ENCODE assay signal across 8 cellular contexts in genomic region chr15:83091965-83092308, GRCh38. TPM values are rescaled to one million over a fixed set of nuclear protein-coding genes. Genes with fewer than 3 reads are reported as not detected.
DNase-seq lines count a peak whose midpoint lies in the region; ATAC-seq and TF ChIP-seq lines count a peak whose summit lies in the region.
"Not testable (repeated sequence)": the region's sequence is repeated elsewhere in the genome, so short reads cannot be mapped to it uniquely, and the experiment has no call there.

No MANE protein-coding gene starts in this region.

- ATAC-seq in GM18868 (IDR thresholded peaks at IDR 0.05; ENCODE audit: unreplicated experiment) (peak; percentile 21), HG02798 (IDR thresholded peaks at IDR 0.05; ENCODE audit: poor library complexity, unreplicated experiment) (peak; percentile 18)
- not testable (repeated sequence) for ATAC-seq in lower lobe of right lung

- not testable (repeated sequence) for TF ChIP-seq CTCF in OCI-LY3 (IDR thresholded peaks at IDR 0.05; ENCODE audit: low read depth, low read length); lower lobe of right lung (IDR thresholded peaks at IDR 0.05); type B pancreatic cell (conservative IDR thresholded peaks at IDR 0.05)

- peaks cover 17% of the 10 kb centered on the region for H3K27me3 Mint-ChIP-seq in activated T-helper 1 cell treated with anti-CD3 and anti-CD28 coated beads, Interleukin-12 subunit alpha, Interleukin-12 subunit beta, Interleukin-2, Interleukin-4 antibody, amounts not matched to agents 30 ng/mL and 10 ng/mL and 1 ng/mL, durations not matched to agents 14 hours and 24 hours and 36 hours (ENCODE audit: insufficient read depth)
- H3K27me3 Mint-ChIP-seq in type B pancreatic cell: peaks cover 14% of the 10 kb centered on the region

- H3K36me3 ChIP-seq in OCI-LY3 (replicated peaks; ENCODE audit: low read depth, low read length); lower lobe of right lung: not testable (repeated sequence)

- not testable (repeated sequence) for H3K36me3 Mint-ChIP-seq in activated T-helper 1 cell treated with anti-CD3 and anti-CD28 coated beads, Interleukin-12 subunit alpha, Interleukin-12 subunit beta, Interleukin-2, Interleukin-4 antibody, amounts not matched to agents 30 ng/mL and 10 ng/mL and 1 ng/mL, durations not matched to agents 14 hours and 24 hours and 36 hours (ENCODE audit: low read depth); type B pancreatic cell

- H4K20me1 ChIP-seq in OCI-LY3 (ENCODE audit: insufficient read depth, low read length): not testable (repeated sequence)

- not testable (repeated sequence) for H3K4me1 Mint-ChIP-seq in activated T-helper 1 cell treated with anti-CD3 and anti-CD28 coated beads, Interleukin-12 subunit alpha, Interleukin-12 subunit beta, Interleukin-2, Interleukin-4 antibody, amounts not matched to agents 30 ng/mL and 10 ng/mL and 1 ng/mL, durations not matched to agents 14 hours and 24 hours and 36 hours (ENCODE audit: low read depth)
- H3K4me1 Mint-ChIP-seq in type B pancreatic cell (ENCODE audit: unreplicated experiment): peaks cover 11% of the 10 kb centered on the region

- H3K27ac ChIP-seq in OCI-LY3 (ENCODE audit: low read length): peak overlapping the region; percentile 92
- H3K27ac ChIP-seq in caudate nucleus (ENCODE audit: low read depth, low read length): peak overlapping the region; percentile 44
- peak overlapping the region; percentile 67 for H3K27ac ChIP-seq in lower lobe of right lung
- peak overlapping the region in 11 of 21 experiments; percentile 3 to 75 (median 31) for H3K27ac ChIP-seq in skin epidermis

- not testable (repeated sequence) for DNase-seq in activated T-helper 1 cell treated with anti-CD3 and anti-CD28 coated beads, Interleukin-12 subunit alpha, Interleukin-12 subunit beta, Interleukin-2, Interleukin-4 antibody, amounts not matched to agents 30 ng/mL and 10 ng/mL and 1 ng/mL, durations not matched to agents 14 hours and 24 hours and 36 hours (ENCODE audit: low spot score); caudate nucleus (lab: John Stamatoyannopoulos, UW); lower lobe of right lung; type B pancreatic cell (ENCODE audit: extremely low spot score, unreplicated experiment)

- H3K4me1 ChIP-seq in OCI-LY3 (ENCODE audit: low read length) (peaks cover 37% of the 10 kb centered on the region), lower lobe of right lung (peaks cover 14% of the 10 kb centered on the region)

- intact Hi-C loops in activated T-helper 1 cell treated with anti-CD3 and anti-CD28 coated beads, Interleukin-12 subunit alpha, Interleukin-12 subunit beta, Interleukin-2, Interleukin-4 antibody, amounts not matched to agents 30 ng/mL and 10 ng/mL and 1 ng/mL, durations not matched to agents 14 hours and 24 hours and 36 hours (cut with micrococcal nuclease); lower lobe of right lung (cut with DNase I): not testable (repeated sequence)

- H3K4me2 ChIP-seq in OCI-LY3 (ENCODE audit: low read length): peak overlapping the region; percentile 91

- not testable (repeated sequence) for H3K9me3 ChIP-seq in OCI-LY3 (ENCODE audit: insufficient read depth, low read length); lower lobe of right lung

- not testable (repeated sequence) for H3K4me3 Mint-ChIP-seq in activated T-helper 1 cell treated with anti-CD3 and anti-CD28 coated beads, Interleukin-12 subunit alpha, Interleukin-12 subunit beta, Interleukin-2, Interleukin-4 antibody, amounts not matched to agents 30 ng/mL and 10 ng/mL and 1 ng/mL, durations not matched to agents 14 hours and 24 hours and 36 hours; type B pancreatic cell

- peak overlapping the region; percentile 68 for H3K4me3 ChIP-seq in OCI-LY3 (ENCODE audit: low read length)
- H3K4me3 ChIP-seq in lower lobe of right lung, skin epidermis: not testable (repeated sequence)

- peak overlapping the region; percentile 51 for H3K27ac Mint-ChIP-seq in activated T-helper 1 cell treated with anti-CD3 and anti-CD28 coated beads, Interleukin-12 subunit alpha, Interleukin-12 subunit beta, Interleukin-2, Interleukin-4 antibody, amounts not matched to agents 30 ng/mL and 10 ng/mL and 1 ng/mL, durations not matched to agents 14 hours and 24 hours and 36 hours
- H3K27ac Mint-ChIP-seq in type B pancreatic cell: peak overlapping the region; percentile 83

- H3K79me2 ChIP-seq in OCI-LY3 (ENCODE audit: low read length): not testable (repeated sequence)

- H2AFZ ChIP-seq in OCI-LY3 (ENCODE audit: low read depth, low read length): peak overlapping the region; percentile 57

- H3K9ac ChIP-seq in OCI-LY3 (ENCODE audit: low read length): peak overlapping the region; percentile 78

- H3K9me3 Mint-ChIP-seq in activated T-helper 1 cell treated with anti-CD3 and anti-CD28 coated beads, Interleukin-12 subunit alpha, Interleukin-12 subunit beta, Interleukin-2, Interleukin-4 antibody, amounts not matched to agents 30 ng/mL and 10 ng/mL and 1 ng/mL, durations not matched to agents 14 hours and 24 hours and 36 hours; type B pancreatic cell: not testable (repeated sequence)

- not testable (repeated sequence) for H3K27me3 ChIP-seq in OCI-LY3 (ENCODE audit: low read depth, low read length); lower lobe of right lung (ENCODE audit: low read depth)

RNA-seq across cellular contexts. Expression of gene TM6SF1, which starts 15.5 kb away (rescaled TPM):
- total RNA-seq in activated T-helper 1 cell treated with anti-CD3 and anti-CD28 coated beads, Interleukin-12 subunit alpha, Interleukin-12 subunit beta, Interleukin-2, Interleukin-4 antibody, amounts not matched to agents 30 ng/mL and 10 ng/mL and 1 ng/mL, durations not matched to agents 14 hours and 24 hours and 36 hours: 4.5 and 5.2 TPM in 2 replicates
- total RNA-seq in lower lobe of right lung (31.2 TPM), type B pancreatic cell (ENCODE audit: low replicate concordance) (0.14 and 0.24 TPM in 2 replicates)

RNA-seq across cellular contexts. Expression of gene BTBD1, which starts 24.9 kb away (rescaled TPM):
- 61.7 and 61.8 TPM in 2 replicates for total RNA-seq in activated T-helper 1 cell treated with anti-CD3 and anti-CD28 coated beads, Interleukin-12 subunit alpha, Interleukin-12 subunit beta, Interleukin-2, Interleukin-4 antibody, amounts not matched to agents 30 ng/mL and 10 ng/mL and 1 ng/mL, durations not matched to agents 14 hours and 24 hours and 36 hours
- total RNA-seq in lower lobe of right lung (43.0 TPM), type B pancreatic cell (ENCODE audit: low replicate concordance) (40.5 and 40.7 TPM in 2 replicates)

Comparison
In these comparisons a context has a peak if more than half of its experiments do, and no peak if none do; other contexts are left out.
1. H3K27ac ChIP-seq: peak in every context shown above with its lines; median percentile 92 in OCI-LY3; 67 in lower lobe of right lung; 44 in caudate nucleus; 31 in skin epidermis.